Comparison of ENCODE assay signal across 8 cellular contexts in the genomic region with DNA sequence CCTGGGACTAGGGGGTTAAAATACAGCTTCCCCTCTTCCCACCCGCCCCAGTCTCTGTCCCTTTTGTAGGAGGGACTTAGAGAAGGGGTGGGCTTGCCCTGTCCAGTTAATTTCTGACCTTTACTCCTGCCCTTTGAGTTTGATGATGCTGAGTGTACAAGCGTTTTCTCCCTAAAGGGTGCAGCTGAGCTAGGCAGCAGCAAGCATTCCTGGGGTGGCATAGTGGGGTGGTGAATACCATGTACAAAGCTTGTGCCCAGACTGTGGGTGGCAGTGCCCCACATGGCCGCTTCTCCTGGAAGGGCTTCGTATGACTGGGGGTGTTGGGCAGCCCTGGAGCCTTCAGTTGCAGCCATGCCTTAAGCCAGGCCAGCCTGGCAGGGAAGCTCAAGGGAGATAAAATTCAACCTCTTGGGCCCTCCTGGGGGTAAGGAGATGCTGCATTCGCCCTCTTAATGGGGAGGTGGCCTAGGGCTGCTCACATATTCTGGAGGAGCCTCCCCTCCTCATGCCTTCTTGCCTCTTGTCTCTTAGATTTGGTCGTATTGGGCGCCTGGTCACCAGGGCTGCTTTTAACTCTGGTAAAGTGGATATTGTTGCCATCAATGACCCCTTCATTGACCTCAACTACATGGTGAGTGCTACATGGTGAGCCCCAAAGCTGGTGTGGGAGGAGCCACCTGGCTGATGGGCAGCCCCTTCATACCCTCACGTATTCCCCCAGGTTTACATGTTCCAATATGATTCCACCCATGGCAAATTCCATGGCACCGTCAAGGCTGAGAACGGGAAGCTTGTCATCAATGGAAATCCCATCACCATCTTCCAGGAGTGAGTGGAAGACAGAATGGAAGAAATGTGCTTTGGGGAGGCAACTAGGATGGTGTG. TPM values are rescaled to one million over a fixed set of nuclear protein-coding genes. Genes with fewer than 3 reads are reported as not detected.
A peak's percentile ranks its signal among the peaks of the same experiment; 100 is the strongest.
DNase-seq lines count a peak whose midpoint lies in the region; ATAC-seq lines count a peak whose summit lies in the region.

No MANE protein-coding gene starts in this region.

- H3K9me3 Mint-ChIP-seq in activated CD4-positive, alpha-beta T cell treated with anti-CD3 and anti-CD28 coated beads, Interleukin-2, amount 10 ng/mL, durations not matched to agents 7 days and 5 days = no peaks in the 10 kb centered on the region
- no peaks in the 10 kb centered on the region for H3K9me3 Mint-ChIP-seq in activated T-helper 2 cell treated with anti-CD3 and anti-CD28 coated beads, Interferon-gamma antibody, Interleukin-2, Interleukin-4, amounts not matched to agents 10 μg/mL and 5 μg/mL and 100 μg/mL, durations not matched to agents 14 hours and 24 hours and 36 hours

- peak overlapping the region; percentile 98 for H3K27ac Mint-ChIP-seq in activated CD4-positive, alpha-beta T cell treated with anti-CD3 and anti-CD28 coated beads, Interleukin-2, amount 10 ng/mL, durations not matched to agents 7 days and 5 days
- peak overlapping the region; percentile 99 for H3K27ac Mint-ChIP-seq in activated T-helper 2 cell treated with anti-CD3 and anti-CD28 coated beads, Interferon-gamma antibody, Interleukin-2, Interleukin-4, amounts not matched to agents 10 μg/mL and 5 μg/mL and 100 μg/mL, durations not matched to agents 14 hours and 24 hours and 36 hours

- ATAC-seq in activated CD4-positive, CD25-positive, alpha-beta regulatory T cell treated with anti-CD3 and anti-CD28 coated beads, Interleukin-2, amount 50 U/mL, for 24 hours = no peak

- intact Hi-C loops in activated T-helper 2 cell treated with anti-CD3 and anti-CD28 coated beads, Interferon-gamma antibody, Interleukin-2, Interleukin-4, amounts not matched to agents 10 μg/mL and 5 μg/mL and 100 μg/mL, durations not matched to agents 14 hours and 24 hours and 36 hours (cut with micrococcal nuclease) = loop anchor here (2.0 kb wide), 1 partner anchor 21 kb away; a partner anchor contains a TSS

- POLR2A ChIA-PET in activated CD4-positive, alpha-beta T cell treated with anti-CD3 and anti-CD28 coated beads, Interleukin-2, amount 10 ng/mL, durations not matched to agents 7 days and 5 days (lab: Charles Lee) = no interaction called here

- no peak for DNase-seq in activated CD4-positive, alpha-beta T cell treated with anti-CD3 and anti-CD28 coated beads, Interleukin-2, amount 10 ng/mL, durations not matched to agents 7 days and 5 days
- no peak for DNase-seq in activated CD4-positive, alpha-beta T cell treated with anti-CD3 and anti-CD28 coated beads for 1 hour
- DNase-seq in activated T-helper 2 cell treated with anti-CD3 and anti-CD28 coated beads, Interferon-gamma antibody, Interleukin-2, Interleukin-4, amounts not matched to agents 10 μg/mL and 5 μg/mL and 100 μg/mL, durations not matched to agents 14 hours and 24 hours and 36 hours (ENCODE audit: low spot score) = no peak
- DNase-seq in iris pigment epithelial cell (ENCODE audit: low read depth) = peak; percentile 8
- no peak for DNase-seq in NCI-H774 (lab: John Stamatoyannopoulos, UW)
- DNase-seq in HPDE6-E6E7 (ENCODE audit: extremely low spot score) = no peak

- peak overlapping the region; percentile 90 for H3K4me3 Mint-ChIP-seq in activated CD4-positive, alpha-beta T cell treated with anti-CD3 and anti-CD28 coated beads, Interleukin-2, amount 10 ng/mL, durations not matched to agents 7 days and 5 days
- H3K4me3 Mint-ChIP-seq in activated T-helper 2 cell treated with anti-CD3 and anti-CD28 coated beads, Interferon-gamma antibody, Interleukin-2, Interleukin-4, amounts not matched to agents 10 μg/mL and 5 μg/mL and 100 μg/mL, durations not matched to agents 14 hours and 24 hours and 36 hours (ENCODE audit: low read depth) = peak overlapping the region; percentile 94

- H3K27me3 Mint-ChIP-seq in activated CD4-positive, alpha-beta T cell treated with anti-CD3 and anti-CD28 coated beads, Interleukin-2, amount 10 ng/mL, durations not matched to agents 7 days and 5 days = no peaks in the 10 kb centered on the region
- no peaks in the 10 kb centered on the region for H3K27me3 Mint-ChIP-seq in activated T-helper 2 cell treated with anti-CD3 and anti-CD28 coated beads, Interferon-gamma antibody, Interleukin-2, Interleukin-4, amounts not matched to agents 10 μg/mL and 5 μg/mL and 100 μg/mL, durations not matched to agents 14 hours and 24 hours and 36 hours (ENCODE audit: low read depth)

- peaks cover 70% of the 10 kb centered on the region for H3K4me1 Mint-ChIP-seq in activated CD4-positive, alpha-beta T cell treated with anti-CD3 and anti-CD28 coated beads, Interleukin-2, amount 10 ng/mL, durations not matched to agents 7 days and 5 days
- H3K4me1 Mint-ChIP-seq in activated T-helper 2 cell treated with anti-CD3 and anti-CD28 coated beads, Interferon-gamma antibody, Interleukin-2, Interleukin-4, amounts not matched to agents 10 μg/mL and 5 μg/mL and 100 μg/mL, durations not matched to agents 14 hours and 24 hours and 36 hours (ENCODE audit: low read depth) = peaks cover 44% of the 10 kb centered on the region

- CTCF ChIA-PET in activated CD4-positive, alpha-beta T cell treated with anti-CD3 and anti-CD28 coated beads, Interleukin-2, amount 10 ng/mL, durations not matched to agents 7 days and 5 days (lab: Charles Lee) = interaction anchor here (0.5 to 2.1 kb wide), 11 partner anchors 14 to 317 kb away, joined by 3 to 11 read pairs (median 4); a partner anchor contains a TSS

- H3K27ac ChIP-seq in temporal lobe (ENCODE audit: low read depth, low read length) = peak overlapping the region; percentile 99

- H3K36me3 Mint-ChIP-seq in activated CD4-positive, alpha-beta T cell treated with anti-CD3 and anti-CD28 coated beads, Interleukin-2, amount 10 ng/mL, durations not matched to agents 7 days and 5 days (ENCODE audit: low read depth) = peaks cover 58% of the 10 kb centered on the region
- H3K36me3 Mint-ChIP-seq in activated T-helper 2 cell treated with anti-CD3 and anti-CD28 coated beads, Interferon-gamma antibody, Interleukin-2, Interleukin-4, amounts not matched to agents 10 μg/mL and 5 μg/mL and 100 μg/mL, durations not matched to agents 14 hours and 24 hours and 36 hours (ENCODE audit: low read depth) = peaks cover 82% of the 10 kb centered on the region

RNA-seq across cellular contexts. Expression of a gene that starts 1.9 kb away (rescaled TPM):
- 1,000 to 10,000 TPM; 4,459 to 4,958 TPM for total RNA-seq in activated CD4-positive, alpha-beta T cell treated with anti-CD3 and anti-CD28 coated beads, Interleukin-2, amount 10 ng/mL, durations not matched to agents 7 days and 5 days
- 4,713 and 4,805 TPM in 2 replicates for total RNA-seq in activated T-helper 2 cell treated with anti-CD3 and anti-CD28 coated beads, Interferon-gamma antibody, Interleukin-2, Interleukin-4, amounts not matched to agents 10 μg/mL and 5 μg/mL and 100 μg/mL, durations not matched to agents 14 hours and 24 hours and 36 hours
- 1,154 TPM for total RNA-seq in temporal lobe

RNA-seq across cellular contexts. Expression of a gene that starts 19.6 kb away (rescaled TPM):
- 10 to 100 TPM; 28.3 to 30.4 TPM for total RNA-seq in activated CD4-positive, alpha-beta T cell treated with anti-CD3 and anti-CD28 coated beads, Interleukin-2, amount 10 ng/mL, durations not matched to agents 7 days and 5 days
- total RNA-seq in activated T-helper 2 cell treated with anti-CD3 and anti-CD28 coated beads, Interferon-gamma antibody, Interleukin-2, Interleukin-4, amounts not matched to agents 10 μg/mL and 5 μg/mL and 100 μg/mL, durations not matched to agents 14 hours and 24 hours and 36 hours = 15.5 and 16.6 TPM in 2 replicates
- total RNA-seq in temporal lobe = 4.9 TPM

RNA-seq across cellular contexts. Expression of a gene that starts 31.9 kb away (rescaled TPM):
- 10 to 100 TPM; 74.1 to 76.4 TPM for total RNA-seq in activated CD4-positive, alpha-beta T cell treated with anti-CD3 and anti-CD28 coated beads, Interleukin-2, amount 10 ng/mL, durations not matched to agents 7 days and 5 days
- 146 and 157 TPM in 2 replicates for total RNA-seq in activated T-helper 2 cell treated with anti-CD3 and anti-CD28 coated beads, Interferon-gamma antibody, Interleukin-2, Interleukin-4, amounts not matched to agents 10 μg/mL and 5 μg/mL and 100 μg/mL, durations not matched to agents 14 hours and 24 hours and 36 hours
- 8.4 TPM for total RNA-seq in temporal lobe

RNA-seq across cellular contexts. Expression of a gene that starts 42.3 kb away (rescaled TPM):
- 100 to 1,000 TPM; 191 to 202 TPM for total RNA-seq in activated CD4-positive, alpha-beta T cell treated with anti-CD3 and anti-CD28 coated beads, Interleukin-2, amount 10 ng/mL, durations not matched to agents 7 days and 5 days
- 114 and 120 TPM in 2 replicates for total RNA-seq in activated T-helper 2 cell treated with anti-CD3 and anti-CD28 coated beads, Interferon-gamma antibody, Interleukin-2, Interleukin-4, amounts not matched to agents 10 μg/mL and 5 μg/mL and 100 μg/mL, durations not matched to agents 14 hours and 24 hours and 36 hours
- total RNA-seq in temporal lobe = 11.6 TPM

RNA-seq across cellular contexts. Expression of a gene that starts 43.1 kb away (rescaled TPM):
- 100 to 1,000 TPM; 212 to 241 TPM for total RNA-seq in activated CD4-positive, alpha-beta T cell treated with anti-CD3 and anti-CD28 coated beads, Interleukin-2, amount 10 ng/mL, durations not matched to agents 7 days and 5 days
- total RNA-seq in activated T-helper 2 cell treated with anti-CD3 and anti-CD28 coated beads, Interferon-gamma antibody, Interleukin-2, Interleukin-4, amounts not matched to agents 10 μg/mL and 5 μg/mL and 100 μg/mL, durations not matched to agents 14 hours and 24 hours and 36 hours = 262 and 283 TPM in 2 replicates
- total RNA-seq in temporal lobe = 39.8 TPM
